2 cellular contexts compared by ENCODE assay signal in the genomic region with DNA sequence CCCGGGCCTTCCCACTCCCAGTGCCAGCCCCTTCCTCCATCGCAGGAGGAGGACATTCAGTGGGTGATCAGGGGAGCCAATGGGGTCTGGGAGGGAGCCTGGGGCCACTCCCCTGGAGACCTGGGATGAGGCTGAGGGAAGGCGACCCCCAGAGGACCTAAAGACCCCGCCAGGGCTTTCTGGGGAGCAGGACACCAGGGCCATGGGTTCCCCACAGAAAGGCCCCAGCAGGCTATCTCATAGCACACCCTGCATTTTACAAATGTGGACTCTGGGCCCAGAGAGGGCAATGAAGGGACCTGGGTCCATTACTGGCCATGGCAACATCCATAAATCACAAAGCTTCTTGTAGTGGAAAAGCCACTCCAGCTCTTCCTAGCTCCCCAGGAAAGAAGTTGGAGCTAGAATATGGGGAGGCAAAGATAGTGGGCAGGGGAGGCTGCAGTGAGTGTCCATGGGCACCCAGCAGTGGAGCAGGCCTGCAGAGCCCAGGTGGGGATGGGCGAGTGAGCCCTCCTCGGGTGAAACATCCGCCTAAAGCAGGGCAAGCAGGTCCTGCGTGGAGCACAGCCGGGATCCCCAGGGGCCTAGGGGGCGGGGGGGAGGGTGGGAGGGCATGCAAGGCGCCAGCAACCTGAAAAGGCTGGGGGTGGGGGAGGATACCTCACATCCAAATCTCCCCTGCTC.
TF ChIP-seq lines count a peak whose summit lies in the region.

No MANE protein-coding gene starts in this region.

TF ChIP-seq in HepG2, 621 proteins besides CTCF, POLR2A, EP300 and RAD21:
- TF ChIP-seq ZBTB7A (CRISPR knock-in tag; IDR thresholded peaks at IDR 0.05) = no peak

TF ChIP-seq in SK-N-SH treated with all-trans-retinoic acid at 6 μM for 48 hours, 23 proteins besides CTCF, POLR2A, EP300 and RAD21:
- TF ChIP-seq ZFP30 (CRISPR knock-in tag; IDR thresholded peaks at IDR 0.05) = 0 out of 2 replicates have a peak, but pooled peaks have one; percentile 3
- no peak for TF ChIP-seq ZNF70 (CRISPR knock-in tag; IDR thresholded peaks at IDR 0.05)
